Comparison of ENCODE assay signal across 13 cellular contexts in the genomic region with DNA sequence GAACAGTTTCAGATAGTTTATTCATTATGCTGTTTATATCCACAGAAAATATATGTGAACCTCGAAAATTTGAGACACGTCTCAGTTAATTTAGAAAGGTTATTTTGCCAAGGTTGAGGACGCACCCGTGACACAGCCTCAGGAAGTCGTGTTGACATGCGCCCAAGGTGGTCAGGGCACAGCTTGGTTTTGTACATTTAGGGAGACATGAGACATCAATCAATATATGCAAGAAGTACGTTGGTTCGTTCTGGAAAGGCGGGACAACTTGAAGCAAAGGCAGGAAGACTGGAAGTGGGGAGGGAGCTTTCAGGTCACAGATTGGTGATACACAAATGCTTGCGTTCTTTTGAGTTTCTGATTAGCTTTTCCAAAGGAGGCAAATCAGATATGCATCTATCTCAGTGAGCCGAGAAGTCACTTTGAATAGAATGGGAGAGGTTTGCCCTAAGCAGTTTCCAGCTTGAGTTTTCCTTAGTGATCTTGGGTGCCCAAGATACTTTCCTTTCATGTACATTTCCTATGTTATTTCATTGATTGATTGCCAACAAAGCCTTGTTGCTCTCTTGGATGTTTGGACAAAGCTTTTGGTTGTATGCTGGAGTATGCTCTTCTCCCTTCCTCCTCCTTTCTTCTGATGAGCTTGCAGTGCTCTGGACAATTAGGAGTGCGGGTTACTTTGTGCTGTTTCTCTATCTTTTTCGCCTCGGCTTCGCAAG. TPM values are rescaled to one million over a fixed set of nuclear protein-coding genes. Genes with fewer than 3 reads are reported as not detected.
DNase-seq lines count a peak whose midpoint lies in the region; ATAC-seq, FAIRE-seq and TF ChIP-seq lines count a peak whose summit lies in the region.
"Had no signal": no experiment of that assay in that cellular context is flagged by ENCODE, and none has a peak within 500 bp of the region (broad histone marks: within the 10 kb centered on the region; RNA-seq: fewer than 3 reads in every experiment).

No MANE protein-coding gene starts in this region.

- DNase-seq in DND-41: no peak
- peak; percentile 65 to 90 for DNase-seq in NCI-H2081 (lab: John Stamatoyannopoulos, UW)
- peak; percentile 76 for DNase-seq in bronchial epithelial cell (ENCODE audit: low read depth)
- DNase-seq in neural crest cell (ENCODE audit: low read depth, low spot score): no peak
- DNase-seq in amniotic stem cell (lab: John Stamatoyannopoulos, UW): no peak
- DNase-seq in NCI-H1092 (lab: John Stamatoyannopoulos, UW): no peak
- DNase-seq: cortex of kidney, Peyer's patch had no signal

- H3K9me3 ChIP-seq in DND-41 (ENCODE audit: insufficient read depth, low read length, severe bottlenecking): no peaks in the 10 kb centered on the region
- H3K9me3 ChIP-seq: Peyer's patch had no signal

- no peak overlapping the region for H3K27ac ChIP-seq in DND-41 (ENCODE audit: low read length)
- H3K27ac ChIP-seq: KMS-11, Peyer's patch had no signal

- H3K4me1 Mint-ChIP-seq in neural crest cell: peaks cover 49% of the 10 kb centered on the region

- no peaks in the 10 kb centered on the region for H3K36me3 Mint-ChIP-seq in neural crest cell (ENCODE audit: low read depth)

- peak overlapping the region; percentile 91 for H3K27ac Mint-ChIP-seq in neural crest cell (ENCODE audit: unreplicated experiment)
- H3K27ac Mint-ChIP-seq: stimulated activated memory B cell treated with anti-CD40 and anti-IgM and Interleukin-4, amounts not matched to agents 10 μg/mL and 1 μg/mL and 100 μg/mL, for 72 hours had no signal

- peak overlapping the region; percentile 99 for H3K4me3 Mint-ChIP-seq in neural crest cell
- H3K4me3 Mint-ChIP-seq: stimulated activated memory B cell treated with anti-CD40 and anti-IgM and Interleukin-4, amounts not matched to agents 10 μg/mL and 1 μg/mL and 100 μg/mL, for 72 hours had no signal

- no peak overlapping the region for H2AFZ ChIP-seq in DND-41 (ENCODE audit: low read depth, low read length)

- peaks cover 27% of the 10 kb centered on the region for H3K36me3 ChIP-seq in DND-41 (ENCODE audit: insufficient read depth, low read length)
- peaks cover 3% of the 10 kb centered on the region for H3K36me3 ChIP-seq in bronchial epithelial cell (ENCODE audit: control insufficient read depth, insufficient read depth, low read length)

- H3K4me3 ChIP-seq in DND-41 (ENCODE audit: low read depth in 1 of 2, low read length in 2 of 2) (no peak overlapping the region), bronchial epithelial cell (ENCODE audit: low read depth, low read length) (peak overlapping the region; percentile 23)
- H3K4me3 ChIP-seq: Peyer's patch had no signal

- H3K27me3 Mint-ChIP-seq in neural crest cell (ENCODE audit: low read depth): no peaks in the 10 kb centered on the region
- H3K27me3 Mint-ChIP-seq: stimulated activated memory B cell treated with anti-CD40 and anti-IgM and Interleukin-4, amounts not matched to agents 10 μg/mL and 1 μg/mL and 100 μg/mL, for 72 hours had no signal

- peak overlapping the region; percentile 86 for H3K4me2 ChIP-seq in DND-41 (ENCODE audit: insufficient read depth, low read length)
- H3K4me2 ChIP-seq: KMS-11 had no signal

- H4K20me1 ChIP-seq in DND-41 (ENCODE audit: insufficient read depth, low read length): no peaks in the 10 kb centered on the region

- FAIRE-seq in bronchial epithelial cell (lab: Jason Lieb, UNC): peak; percentile 7

- TF ChIP-seq CTCF in DND-41 (IDR thresholded peaks at IDR 0.05; ENCODE audit: borderline replicate concordance, extremely low read depth, low read length, poor library complexity, severe bottlenecking): no peak
- TF ChIP-seq CTCF in bronchial epithelial cell (IDR thresholded peaks at IDR 0.05; ENCODE audit: insufficient read depth, low read length, severe bottlenecking): no peak
- TF ChIP-seq CTCF in neural crest cell (conservative IDR thresholded peaks at IDR 0.05): no peak

- no peak overlapping the region for H3K9ac ChIP-seq in DND-41 (ENCODE audit: low read depth, low read length)
- H3K9ac ChIP-seq: KMS-11 had no signal

- ATAC-seq in DND-41 (ENCODE audit: insufficient read depth, low read depth): no peak
- ATAC-seq in GM19351 (IDR thresholded peaks at IDR 0.05; ENCODE audit: unreplicated experiment): no peak
- ATAC-seq in HG03139 (IDR thresholded peaks at IDR 0.05; ENCODE audit: unreplicated experiment): no peak
- ATAC-seq: stimulated activated memory B cell treated with anti-CD40 and anti-IgM and Interleukin-4, amounts not matched to agents 10 μg/mL and 1 μg/mL and 100 μg/mL, for 72 hours had no signal

- no peaks in the 10 kb centered on the region for H3K9me3 Mint-ChIP-seq in neural crest cell
- H3K9me3 Mint-ChIP-seq: stimulated activated memory B cell treated with anti-CD40 and anti-IgM and Interleukin-4, amounts not matched to agents 10 μg/mL and 1 μg/mL and 100 μg/mL, for 72 hours had no signal

- peaks cover 38% of the 10 kb centered on the region for H3K79me2 ChIP-seq in DND-41 (ENCODE audit: insufficient read depth, low read length)

- H3K27me3 ChIP-seq in DND-41 (ENCODE audit: insufficient read depth, low read length, poor library complexity) (no peaks in the 10 kb centered on the region), bronchial epithelial cell (ENCODE audit: control insufficient read depth, insufficient read depth, low read length) (no peaks in the 10 kb centered on the region)
- H3K27me3 ChIP-seq: Peyer's patch had no signal

- peaks cover 42% of the 10 kb centered on the region for H3K4me1 ChIP-seq in DND-41 (ENCODE audit: insufficient read depth, low read length)

RNA-seq across cellular contexts. Expression of a gene that starts 3.2 kb away (rescaled TPM):
- total RNA-seq in bronchial epithelial cell: 7.4 and 17.1 TPM in 2 replicates
- total RNA-seq in neural crest cell: 5.9 and 6.2 TPM in 2 replicates

RNA-seq across cellular contexts. Expression of a gene that starts 47.1 kb away (rescaled TPM):
- total RNA-seq in bronchial epithelial cell (under 0.01 and 0.13 TPM in 2 replicates), neural crest cell (1.7 and 1.8 TPM in 2 replicates)
- total RNA-seq: G401 had no signal

Comparison
In these comparisons a context has a peak if more than half of its experiments do, and no peak if none do; other contexts are left out.
1. DNase-seq: peak in NCI-H2081 (2 of 2) and bronchial epithelial cell (single experiment); none in DND-41 (single experiment), neural crest cell (single experiment), amniotic stem cell (single experiment) and NCI-H1092 (single experiment).